In genomic region chr1:228842094-228842775, GRCh38 we compare ENCODE assay signal across 1 cellular context.
TF ChIP-seq lines count a peak whose summit lies in the region.

No MANE protein-coding gene starts in this region.

TF ChIP-seq in HepG2, 621 proteins besides CTCF, POLR2A, EP300 and RAD21 (continued from another document and continues in another):
- TF ChIP-seq, protein P1, sequence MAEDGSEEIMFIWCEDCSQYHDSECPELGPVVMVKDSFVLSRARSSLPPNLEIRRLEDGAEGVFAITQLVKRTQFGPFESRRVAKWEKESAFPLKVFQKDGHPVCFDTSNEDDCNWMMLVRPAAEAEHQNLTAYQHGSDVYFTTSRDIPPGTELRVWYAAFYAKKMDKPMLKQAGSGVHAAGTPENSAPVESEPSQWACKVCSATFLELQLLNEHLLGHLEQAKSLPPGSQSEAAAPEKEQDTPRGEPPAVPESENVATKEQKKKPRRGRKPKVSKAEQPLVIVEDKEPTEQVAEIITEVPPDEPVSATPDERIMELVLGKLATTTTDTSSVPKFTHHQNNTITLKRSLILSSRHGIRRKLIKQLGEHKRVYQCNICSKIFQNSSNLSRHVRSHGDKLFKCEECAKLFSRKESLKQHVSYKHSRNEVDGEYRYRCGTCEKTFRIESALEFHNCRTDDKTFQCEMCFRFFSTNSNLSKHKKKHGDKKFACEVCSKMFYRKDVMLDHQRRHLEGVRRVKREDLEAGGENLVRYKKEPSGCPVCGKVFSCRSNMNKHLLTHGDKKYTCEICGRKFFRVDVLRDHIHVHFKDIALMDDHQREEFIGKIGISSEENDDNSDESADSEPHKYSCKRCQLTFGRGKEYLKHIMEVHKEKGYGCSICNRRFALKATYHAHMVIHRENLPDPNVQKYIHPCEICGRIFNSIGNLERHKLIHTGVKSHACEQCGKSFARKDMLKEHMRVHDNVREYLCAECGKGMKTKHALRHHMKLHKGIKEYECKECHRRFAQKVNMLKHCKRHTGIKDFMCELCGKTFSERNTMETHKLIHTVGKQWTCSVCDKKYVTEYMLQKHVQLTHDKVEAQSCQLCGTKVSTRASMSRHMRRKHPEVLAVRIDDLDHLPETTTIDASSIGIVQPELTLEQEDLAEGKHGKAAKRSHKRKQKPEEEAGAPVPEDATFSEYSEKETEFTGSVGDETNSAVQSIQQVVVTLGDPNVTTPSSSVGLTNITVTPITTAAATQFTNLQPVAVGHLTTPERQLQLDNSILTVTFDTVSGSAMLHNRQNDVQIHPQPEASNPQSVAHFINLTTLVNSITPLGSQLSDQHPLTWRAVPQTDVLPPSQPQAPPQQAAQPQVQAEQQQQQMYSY (CRISPR knock-in tag; IDR thresholded peaks at IDR 0.05) = no peak
- TF ChIP-seq, protein P2, sequence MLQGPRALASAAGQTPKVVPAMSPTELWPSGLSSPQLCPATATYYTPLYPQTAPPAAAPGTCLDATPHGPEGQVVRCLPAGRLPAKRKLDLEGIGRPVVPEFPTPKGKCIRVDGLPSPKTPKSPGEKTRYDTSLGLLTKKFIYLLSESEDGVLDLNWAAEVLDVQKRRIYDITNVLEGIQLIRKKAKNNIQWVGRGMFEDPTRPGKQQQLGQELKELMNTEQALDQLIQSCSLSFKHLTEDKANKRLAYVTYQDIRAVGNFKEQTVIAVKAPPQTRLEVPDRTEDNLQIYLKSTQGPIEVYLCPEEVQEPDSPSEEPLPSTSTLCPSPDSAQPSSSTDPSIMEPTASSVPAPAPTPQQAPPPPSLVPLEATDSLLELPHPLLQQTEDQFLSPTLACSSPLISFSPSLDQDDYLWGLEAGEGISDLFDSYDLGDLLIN (CRISPR knock-in tag; IDR thresholded peaks at IDR 0.05; ENCODE audit: borderline replicate concordance) = no peak
- TF ChIP-seq, protein P3, sequence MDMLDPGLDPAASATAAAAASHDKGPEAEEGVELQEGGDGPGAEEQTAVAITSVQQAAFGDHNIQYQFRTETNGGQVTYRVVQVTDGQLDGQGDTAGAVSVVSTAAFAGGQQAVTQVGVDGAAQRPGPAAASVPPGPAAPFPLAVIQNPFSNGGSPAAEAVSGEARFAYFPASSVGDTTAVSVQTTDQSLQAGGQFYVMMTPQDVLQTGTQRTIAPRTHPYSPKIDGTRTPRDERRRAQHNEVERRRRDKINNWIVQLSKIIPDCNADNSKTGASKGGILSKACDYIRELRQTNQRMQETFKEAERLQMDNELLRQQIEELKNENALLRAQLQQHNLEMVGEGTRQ (IDR thresholded peaks at IDR 0.05; ENCODE audit: low read depth, low read length) = no peak
- TF ChIP-seq, protein P3 (CRISPR knock-in tag; IDR thresholded peaks at IDR 0.05; ENCODE audit: borderline replicate concordance) = no peak
- TF ChIP-seq GATAD2A (CRISPR knock-in tag; IDR thresholded peaks at IDR 0.05) (peak; percentile 55), TGIF2 (CRISPR knock-in tag; IDR thresholded peaks at IDR 0.05) (no peak), HNRNPK (IDR thresholded peaks at IDR 0.05; ENCODE audit: low read depth, low read length, poor library complexity, severe bottlenecking) (no peak), ASH2L (IDR thresholded peaks at IDR 0.05; ENCODE audit: insufficient read length, low read depth, low read length) (no peak), NFIC (IDR thresholded peaks at IDR 0.05; ENCODE audit: low read length) (no peak), PBX2 (CRISPR knock-in tag; IDR thresholded peaks at IDR 0.05) (no peak), XRCC5 (optimal IDR thresholded peaks at IDR 0.05; ENCODE audit: low read length) (peak; percentile 60), ZNF562 (CRISPR knock-in tag; IDR thresholded peaks at IDR 0.05; ENCODE audit: borderline replicate concordance) (no peak), GTF3A (CRISPR knock-in tag; conservative IDR thresholded peaks at IDR 0.05) (no peak), ZNF256 (CRISPR knock-in tag; conservative IDR thresholded peaks at IDR 0.05) (no peak), AGO1 (IDR thresholded peaks at IDR 0.05; ENCODE audit: low read depth, low read length, poor library complexity, severe bottlenecking) (no peak), ZNF737 (CRISPR knock-in tag; IDR thresholded peaks at IDR 0.05; ENCODE audit: borderline replicate concordance) (no peak), FOSL1 (CRISPR knock-in tag; IDR thresholded peaks at IDR 0.05; ENCODE audit: borderline replicate concordance) (peak; percentile 31; the same call in 1 of the 2 replicates), ZFP36 (IDR thresholded peaks at IDR 0.05; ENCODE audit: borderline replicate concordance, low read depth, low read length, partially characterized antibody) (no peak), ATF2 (CRISPR knock-in tag; IDR thresholded peaks at IDR 0.05) (no peak), KDM6A (CRISPR knock-in tag; IDR thresholded peaks at IDR 0.05; ENCODE audit: low read depth) (no peak), PLSCR1 (CRISPR knock-in tag; IDR thresholded peaks at IDR 0.05; ENCODE audit: borderline replicate concordance) (no peak), IRX3 (CRISPR knock-in tag; IDR thresholded peaks at IDR 0.05; ENCODE audit: borderline replicate concordance, low read depth) (no peak), ZNF83 (CRISPR knock-in tag; IDR thresholded peaks at IDR 0.05; ENCODE audit: borderline replicate concordance) (no peak), PAF1 (CRISPR knock-in tag; IDR thresholded peaks at IDR 0.05) (no peak), ZBTB34 (CRISPR knock-in tag; IDR thresholded peaks at IDR 0.05) (no peak), HOMEZ (CRISPR knock-in tag; IDR thresholded peaks at IDR 0.05; ENCODE audit: low read depth) (0 out of 2 replicates have a peak, but pooled peaks have one; percentile 15), ZNF484 (CRISPR knock-in tag; IDR thresholded peaks at IDR 0.05; ENCODE audit: borderline replicate concordance, low read depth) (no peak), ZBTB39 (CRISPR knock-in tag; IDR thresholded peaks at IDR 0.05) (no peak), ZSCAN30 (CRISPR knock-in tag; IDR thresholded peaks at IDR 0.05) (no peak), ZNF792 (CRISPR knock-in tag; IDR thresholded peaks at IDR 0.05) (0 out of 2 replicates have a peak, but pooled peaks have one; percentile 19), CREB3 (CRISPR knock-in tag; IDR thresholded peaks at IDR 0.05) (no peak), ZKSCAN8 (CRISPR knock-in tag; IDR thresholded peaks at IDR 0.05; ENCODE audit: borderline replicate concordance) (no peak)
- TF ChIP-seq, protein P4, sequence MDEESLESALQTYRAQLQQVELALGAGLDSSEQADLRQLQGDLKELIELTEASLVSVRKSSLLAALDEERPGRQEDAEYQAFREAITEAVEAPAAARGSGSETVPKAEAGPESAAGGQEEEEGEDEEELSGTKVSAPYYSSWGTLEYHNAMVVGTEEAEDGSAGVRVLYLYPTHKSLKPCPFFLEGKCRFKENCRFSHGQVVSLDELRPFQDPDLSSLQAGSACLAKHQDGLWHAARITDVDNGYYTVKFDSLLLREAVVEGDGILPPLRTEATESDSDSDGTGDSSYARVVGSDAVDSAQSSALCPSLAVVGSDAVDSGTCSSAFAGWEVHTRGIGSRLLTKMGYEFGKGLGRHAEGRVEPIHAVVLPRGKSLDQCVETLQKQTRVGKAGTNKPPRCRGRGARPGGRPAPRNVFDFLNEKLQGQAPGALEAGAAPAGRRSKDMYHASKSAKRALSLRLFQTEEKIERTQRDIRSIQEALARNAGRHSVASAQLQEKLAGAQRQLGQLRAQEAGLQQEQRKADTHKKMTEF (CRISPR knock-in tag; IDR thresholded peaks at IDR 0.05) = peak; percentile 38; the same call in 1 of the 2 replicates
- TF ChIP-seq, protein P5, sequence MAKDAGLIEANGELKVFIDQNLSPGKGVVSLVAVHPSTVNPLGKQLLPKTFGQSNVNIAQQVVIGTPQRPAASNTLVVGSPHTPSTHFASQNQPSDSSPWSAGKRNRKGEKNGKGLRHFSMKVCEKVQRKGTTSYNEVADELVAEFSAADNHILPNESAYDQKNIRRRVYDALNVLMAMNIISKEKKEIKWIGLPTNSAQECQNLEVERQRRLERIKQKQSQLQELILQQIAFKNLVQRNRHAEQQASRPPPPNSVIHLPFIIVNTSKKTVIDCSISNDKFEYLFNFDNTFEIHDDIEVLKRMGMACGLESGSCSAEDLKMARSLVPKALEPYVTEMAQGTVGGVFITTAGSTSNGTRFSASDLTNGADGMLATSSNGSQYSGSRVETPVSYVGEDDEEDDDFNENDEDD (CRISPR knock-in tag; IDR thresholded peaks at IDR 0.05; ENCODE audit: borderline replicate concordance) = no peak
- TF ChIP-seq, protein P6, sequence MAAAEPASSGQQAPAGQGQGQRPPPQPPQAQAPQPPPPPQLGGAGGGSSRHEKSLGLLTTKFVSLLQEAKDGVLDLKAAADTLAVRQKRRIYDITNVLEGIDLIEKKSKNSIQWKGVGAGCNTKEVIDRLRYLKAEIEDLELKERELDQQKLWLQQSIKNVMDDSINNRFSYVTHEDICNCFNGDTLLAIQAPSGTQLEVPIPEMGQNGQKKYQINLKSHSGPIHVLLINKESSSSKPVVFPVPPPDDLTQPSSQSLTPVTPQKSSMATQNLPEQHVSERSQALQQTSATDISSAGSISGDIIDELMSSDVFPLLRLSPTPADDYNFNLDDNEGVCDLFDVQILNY (CRISPR knock-in tag; conservative IDR thresholded peaks at IDR 0.05) = no peak
